ENCODE assay signal across 8 cellular contexts in the genomic region with DNA sequence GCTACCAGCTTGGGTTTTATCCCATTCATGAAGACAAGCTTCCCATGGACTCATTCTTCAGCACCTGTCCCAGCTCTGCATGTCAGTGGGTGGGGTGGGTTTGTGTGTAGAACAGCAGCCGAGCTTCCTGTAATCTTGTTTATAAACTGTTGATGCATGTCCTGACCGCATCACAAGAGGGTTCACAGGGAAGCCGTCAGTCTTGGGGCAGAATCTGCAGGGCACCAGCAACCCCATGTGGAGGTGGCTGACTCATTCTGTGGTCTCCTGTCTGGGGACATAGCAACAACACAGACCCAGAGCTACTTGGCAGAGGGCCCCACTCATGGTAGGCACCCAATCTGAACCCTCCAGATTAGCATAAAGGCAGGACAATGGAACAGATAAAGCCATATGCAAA. TPM values are rescaled to one million over a fixed set of nuclear protein-coding genes. Genes with fewer than 3 reads are reported as not detected.
DNase-seq lines count a peak whose midpoint lies in the region; ATAC-seq and TF ChIP-seq lines count a peak whose summit lies in the region.

No MANE protein-coding gene starts in this region.

- H3K36me3 ChIP-seq in gastrocnemius medialis (no peaks in the 10 kb centered on the region), gastroesophageal sphincter (no peaks in the 10 kb centered on the region)

- H3K4me1 ChIP-seq in gastrocnemius medialis: peaks cover 91 to 97% of the 10 kb centered on the region in 2 donors
- peaks cover 0 to 10% (median 0%) of the 10 kb centered on the region in 3 donors for H3K4me1 ChIP-seq in gastroesophageal sphincter

- no peak for TF ChIP-seq POLR2A in gastrocnemius medialis (IDR thresholded peaks at IDR 0.05)
- TF ChIP-seq POLR2A in gastroesophageal sphincter (IDR thresholded peaks at IDR 0.05): no peak

- DNase-seq in NCI-H146 (lab: John Stamatoyannopoulos, UW): peak; percentile 59
- DNase-seq in activated CD4-positive, alpha-beta T cell treated with anti-CD3 and anti-CD28 coated beads, Interleukin-2, amount 50 U/mL, for 24 hours (ENCODE audit: low read depth in 1 of 2, low spot score in 1 of 2): peak; percentile 43 to 69
- DNase-seq in epithelial cell of esophagus (ENCODE audit: low read depth): peak; percentile 84
- DNase-seq in gastrocnemius medialis: peak; percentile 51 to 79
- DNase-seq in midbrain (lab: John Stamatoyannopoulos, UW): no peak

- H3K4me3 ChIP-seq in epithelial cell of esophagus (ENCODE audit: low read length) (no peak overlapping the region), gastrocnemius medialis (no peak overlapping the region), gastroesophageal sphincter (no peak overlapping the region)

- TF ChIP-seq EP300 in gastroesophageal sphincter (IDR thresholded peaks at IDR 0.05): no peak

- intact Hi-C loops in gastrocnemius medialis (cut with DNase I; ENCODE audit: low total_unique reads): no loop called here

- no peaks in the 10 kb centered on the region for H3K9me3 ChIP-seq in gastrocnemius medialis
- H3K9me3 ChIP-seq in gastroesophageal sphincter: no peaks in the 10 kb centered on the region

- in situ Hi-C loops in gastrocnemius medialis (cut with MboI; ENCODE audit: low sequenced_read_pairs in 4 of 4): no loop called here

- peak; percentile 60 for TF ChIP-seq CTCF in GM12874 (IDR thresholded peaks at IDR 0.05; ENCODE audit: insufficient read depth, low read depth, low read length)
- TF ChIP-seq CTCF in epithelial cell of esophagus (IDR thresholded peaks at IDR 0.05; ENCODE audit: insufficient read depth, low read depth, low read length, missing control alignments): no peak
- no peak for TF ChIP-seq CTCF in gastrocnemius medialis (IDR thresholded peaks at IDR 0.05 in 4 of 5, conservative IDR thresholded peaks at IDR 0.05 in 1 of 5)
- TF ChIP-seq CTCF in gastroesophageal sphincter (IDR thresholded peaks at IDR 0.05): no peak

- peak; percentile 66 for ATAC-seq in HG02571 (IDR thresholded peaks at IDR 0.05; ENCODE audit: unreplicated experiment)
- ATAC-seq in gastrocnemius medialis: peak; percentile 13 to 27
- ATAC-seq in gastroesophageal sphincter: no peak

- H3K27ac ChIP-seq in gastrocnemius medialis: peak overlapping the region; percentile 69 to 94 (median 83)
- no peak overlapping the region for H3K27ac ChIP-seq in gastroesophageal sphincter

- WGBS in gastroesophageal sphincter (ENCODE audit: low coverage in 1 of 2), 2 donors: 33% methylated on average over 1 of the region's 3 CpGs; no CpG with 5 or more reads in 1 of the 2 donors

- H3K27me3 ChIP-seq in gastrocnemius medialis (no peaks in the 10 kb centered on the region), gastroesophageal sphincter (no peaks in the 10 kb centered on the region)

RNA-seq across cellular contexts. Expression of a gene that starts 35.6 kb away (rescaled TPM):
- 10 to 100 TPM; 28.5 to 70.8 (median 52.7) TPM for total RNA-seq in gastrocnemius medialis
- total RNA-seq in gastroesophageal sphincter: 1 to 10 TPM; 2.0 to 9.5 (median 6.4) TPM

Comparison
In these comparisons a context has a peak if more than half of its experiments do, and no peak if none do; other contexts are left out.
1. H3K27ac ChIP-seq: peak in gastrocnemius medialis (4 of 4); none in gastroesophageal sphincter (0 of 4).